ENCODE assay signal across 20 cellular contexts in the genomic region with DNA sequence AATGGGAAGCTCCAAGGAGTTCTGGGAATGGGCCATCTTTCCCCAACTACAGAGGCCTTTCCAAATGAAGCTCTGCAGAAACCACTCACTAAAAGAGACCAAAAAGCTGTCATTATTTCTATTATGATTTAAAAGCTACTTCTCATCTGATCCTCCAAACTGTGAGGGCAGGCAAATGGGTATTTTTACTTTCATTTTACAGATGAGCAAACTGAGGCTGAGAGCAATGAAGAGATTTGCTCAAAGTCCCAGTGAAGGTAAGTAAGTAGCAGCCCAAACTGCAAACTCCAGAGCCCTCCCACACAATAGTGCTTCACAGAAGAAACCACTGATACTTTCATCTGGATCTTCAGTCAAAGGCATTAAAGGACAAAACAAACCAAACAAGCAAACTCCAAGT. TPM values are rescaled to one million over a fixed set of nuclear protein-coding genes. Genes with fewer than 3 reads are reported as not detected.
DNase-seq lines count a peak whose midpoint lies in the region; ATAC-seq and TF ChIP-seq lines count a peak whose summit lies in the region.
"Had no signal": no experiment of that assay in that cellular context is flagged by ENCODE, and none has a peak within 500 bp of the region (broad histone marks: within the 10 kb centered on the region; RNA-seq: fewer than 3 reads in every experiment).

No MANE protein-coding gene starts in this region.

- TF ChIP-seq EP300 in SK-N-SH (IDR thresholded peaks at IDR 0.05; ENCODE audit: borderline replicate concordance in 1 of 2, low read depth in 1 of 2, low read length in 1 of 2) = no peak

- no peaks in the 10 kb centered on the region for H3K9me2 ChIP-seq in OCI-LY1 (ENCODE audit: low read depth, low read length)
- H3K9me2 ChIP-seq in SK-N-SH = no peaks in the 10 kb centered on the region

- no peak overlapping the region for H3K4me3 ChIP-seq in CD8-positive, alpha-beta memory T cell (ENCODE audit: low read length)
- no peak overlapping the region for H3K4me3 ChIP-seq in OCI-LY1 (ENCODE audit: low read depth, low read length, poor library complexity, severe bottlenecking)
- no peak overlapping the region for H3K4me3 ChIP-seq in SK-N-SH (ENCODE audit: low read depth in 2 of 2, low read length in 1 of 2)
- H3K4me3 ChIP-seq: SJCRH30 had no signal

- DNase-seq in T-helper 1 cell (no peak), immature natural killer cell (no peak), caudate nucleus (lab: John Stamatoyannopoulos, UW) (no peak), SK-N-SH (no peak)
- DNase-seq in CD8-positive, alpha-beta memory T cell = no peak
- DNase-seq: C1 segment of cervical spinal cord, DMS79, GOT3, Kasumi-1, NCI-H1417, NCI-H2029, NCI-H510A treated with DMSO at 0.1 percent for 48 hours, OCI-M1, RPMI8226, SJCRH30 had no signal

- peak overlapping the region; percentile 41 for H3K27ac Mint-ChIP-seq in T-helper 1 cell treated with Interleukin-12 subunit alpha and Interleukin-12 subunit beta and Interleukin-4 antibody, amounts not matched to agents 30 μg/mL and 1 μg/mL, for 36 hours
- H3K27ac Mint-ChIP-seq in CD8-positive, alpha-beta memory T cell = peak overlapping the region; percentile 93 to 99 (median 97)
- H3K27ac Mint-ChIP-seq in immature natural killer cell = peak overlapping the region; percentile 57 to 99 (median 92)

- H3K36me3 ChIP-seq in CD8-positive, alpha-beta memory T cell (ENCODE audit: insufficient read depth, low read length) = no peaks in the 10 kb centered on the region
- no peaks in the 10 kb centered on the region for H3K36me3 ChIP-seq in OCI-LY1 (ENCODE audit: insufficient read depth, low read length)
- no peaks in the 10 kb centered on the region for H3K36me3 ChIP-seq in SK-N-SH (replicated peaks in 1 of 2; ENCODE audit: control insufficient read depth in 1 of 2, insufficient read depth in 2 of 2, low read length in 1 of 2)
- H3K36me3 ChIP-seq: SJCRH30 had no signal

- TF ChIP-seq RAD21 in SK-N-SH (IDR thresholded peaks at IDR 0.05; ENCODE audit: low read length) = no peak

- ATAC-seq in HG03108 (IDR thresholded peaks at IDR 0.05; ENCODE audit: unreplicated experiment) = no peak

- peaks cover 2% of the 10 kb centered on the region for H3K36me3 Mint-ChIP-seq in T-helper 1 cell treated with Interleukin-12 subunit alpha and Interleukin-12 subunit beta and Interleukin-4 antibody, amounts not matched to agents 30 μg/mL and 1 μg/mL, for 36 hours (ENCODE audit: low read depth)
- H3K36me3 Mint-ChIP-seq in CD8-positive, alpha-beta memory T cell = no peaks in the 10 kb centered on the region
- H3K36me3 Mint-ChIP-seq in immature natural killer cell = no peaks in the 10 kb centered on the region

- H4K20me1 ChIP-seq in OCI-LY1 (ENCODE audit: insufficient read depth, low read length) = no peaks in the 10 kb centered on the region
- H4K20me1 ChIP-seq in SK-N-SH (ENCODE audit: insufficient read depth) = no peaks in the 10 kb centered on the region

- H3K27ac ChIP-seq in CD8-positive, alpha-beta memory T cell (ENCODE audit: low read depth, low read length) = no peak overlapping the region
- H3K27ac ChIP-seq in OCI-LY1 (ENCODE audit: low read depth, low read length, poor library complexity, severe bottlenecking) = peak overlapping the region; percentile 88
- H3K27ac ChIP-seq in caudate nucleus (ENCODE audit: low read depth, low read length) = no peak overlapping the region
- no peak overlapping the region for H3K27ac ChIP-seq in SK-N-SH (ENCODE audit: low read depth in 2 of 2, low read length in 1 of 2)
- H3K27ac ChIP-seq: 22Rv1, SJCRH30 had no signal

- H2AFZ ChIP-seq in OCI-LY1 (ENCODE audit: low read length) (no peak overlapping the region), SK-N-SH (ENCODE audit: low read depth) (no peak overlapping the region)

- peaks cover 53% of the 10 kb centered on the region for H3K4me1 Mint-ChIP-seq in T-helper 1 cell treated with Interleukin-12 subunit alpha and Interleukin-12 subunit beta and Interleukin-4 antibody, amounts not matched to agents 30 μg/mL and 1 μg/mL, for 36 hours (ENCODE audit: low read depth)
- peaks cover 76 to 95% (median 85%) of the 10 kb centered on the region in 3 donors for H3K4me1 Mint-ChIP-seq in CD8-positive, alpha-beta memory T cell
- H3K4me1 Mint-ChIP-seq in immature natural killer cell = peaks cover 94 to 100% of the 10 kb centered on the region in 2 donors

- H3K9me3 Mint-ChIP-seq in T-helper 1 cell treated with Interleukin-12 subunit alpha and Interleukin-12 subunit beta and Interleukin-4 antibody, amounts not matched to agents 30 μg/mL and 1 μg/mL, for 36 hours = no peaks in the 10 kb centered on the region
- peaks cover 0 to 2% (median 0%) of the 10 kb centered on the region in 5 donors for H3K9me3 Mint-ChIP-seq in CD8-positive, alpha-beta memory T cell
- H3K9me3 Mint-ChIP-seq in immature natural killer cell = no peaks in the 10 kb centered on the region

- POLR2A ChIA-PET in CD8-positive, alpha-beta memory T cell (lab: Charles Lee) = no interaction called here
- POLR2A ChIA-PET in SK-N-SH (lab: Yijun Ruan, JAX) = no interaction called here

- peaks cover 4% of the 10 kb centered on the region for H3K27me3 Mint-ChIP-seq in T-helper 1 cell treated with Interleukin-12 subunit alpha and Interleukin-12 subunit beta and Interleukin-4 antibody, amounts not matched to agents 30 μg/mL and 1 μg/mL, for 36 hours (ENCODE audit: low read depth)
- peaks cover 0 to 3% of the 10 kb centered on the region in 2 donors for H3K27me3 Mint-ChIP-seq in CD8-positive, alpha-beta memory T cell
- peaks cover 19 to 40% (median 38%) of the 10 kb centered on the region in 3 donors for H3K27me3 Mint-ChIP-seq in immature natural killer cell (ENCODE audit: low read depth in 3 of 3)

- H3K4me3 Mint-ChIP-seq in T-helper 1 cell treated with Interleukin-12 subunit alpha and Interleukin-12 subunit beta and Interleukin-4 antibody, amounts not matched to agents 30 μg/mL and 1 μg/mL, for 36 hours = no peak overlapping the region
- H3K4me3 Mint-ChIP-seq in CD8-positive, alpha-beta memory T cell = peak overlapping the region in 2 of 7 donors; percentile 44 to 71
- H3K4me3 Mint-ChIP-seq in immature natural killer cell = peak overlapping the region in 2 of 5 donors; percentile 36 to 41

- H3K79me2 ChIP-seq in OCI-LY1 (ENCODE audit: insufficient read depth, low read length) (no peaks in the 10 kb centered on the region), SK-N-SH (ENCODE audit: insufficient read depth) (no peaks in the 10 kb centered on the region)

- no peaks in the 10 kb centered on the region for H3K27me3 ChIP-seq in CD8-positive, alpha-beta memory T cell (ENCODE audit: insufficient read depth, low read length, poor library complexity, severe bottlenecking)
- H3K27me3 ChIP-seq in OCI-LY1 (ENCODE audit: insufficient read depth, low read length) (no peaks in the 10 kb centered on the region), SK-N-SH (ENCODE audit: insufficient read depth) (no peaks in the 10 kb centered on the region)
- H3K27me3 ChIP-seq: SJCRH30 had no signal

- H3K9me3 ChIP-seq in CD8-positive, alpha-beta memory T cell (ENCODE audit: low read length) = no peaks in the 10 kb centered on the region
- H3K9me3 ChIP-seq in OCI-LY1 (ENCODE audit: low read length) (no peaks in the 10 kb centered on the region), SK-N-SH (no peaks in the 10 kb centered on the region)
- H3K9me3 ChIP-seq: SJCRH30 had no signal

- H3F3A ChIP-seq in OCI-LY1 (ENCODE audit: insufficient read depth, low read length) = 0 out of 2 replicates have a peak, but pooled peaks cover 3% of the 10 kb centered on the region
- no peaks in the 10 kb centered on the region for H3F3A ChIP-seq in SK-N-SH (replicated peaks; ENCODE audit: insufficient read depth)

- peaks cover 77% of the 10 kb centered on the region for H3K4me1 ChIP-seq in CD8-positive, alpha-beta memory T cell (ENCODE audit: insufficient read depth, low read length)
- H3K4me1 ChIP-seq in OCI-LY1 (ENCODE audit: insufficient read depth, low read length, severe bottlenecking) (peaks cover 88% of the 10 kb centered on the region), SK-N-SH (ENCODE audit: control insufficient read depth in 1 of 2, insufficient read depth in 2 of 2, low read depth in 1 of 2, low read length in 1 of 2) (peaks cover 6 to 11% of the 10 kb centered on the region in 2 experiments; a peak in 1 of 4 replicates)

- CTCF ChIA-PET in CD8-positive, alpha-beta memory T cell (lab: Charles Lee) = interaction anchor here (0.6 to 0.7 kb wide), 2 partner anchors 180 to 182 kb away, joined by 3 to 4 read pairs; no protein-coding TSS in a partner anchor
- CTCF ChIA-PET in SK-N-SH (lab: Yijun Ruan, JAX) = interaction anchor here (1.1 to 3.4 kb wide), 5 partner anchors 9 to 182 kb away, joined by 3 to 31 read pairs (median 5); no protein-coding TSS in a partner anchor

- H3K9ac ChIP-seq in OCI-LY1 (ENCODE audit: low read length) (no peak overlapping the region; the same call in 1 of the 2 replicates), SK-N-SH (no peak overlapping the region)

- peak overlapping the region; percentile 62; the same call in 1 of the 2 replicates for H3K4me2 ChIP-seq in OCI-LY1 (ENCODE audit: low read length)
- no peak overlapping the region for H3K4me2 ChIP-seq in SK-N-SH

- TF ChIP-seq CTCF in OCI-LY1 (IDR thresholded peaks at IDR 0.05; ENCODE audit: low read length) = no peak
- no peak for TF ChIP-seq CTCF in SK-N-SH (IDR thresholded peaks at IDR 0.05)

TF ChIP-seq in SK-N-SH, 30 proteins besides CTCF, POLR2A, EP300 and RAD21:
- TF ChIP-seq RFX5 (IDR thresholded peaks at IDR 0.05; ENCODE audit: low read length) (no peak), FOXM1 (IDR thresholded peaks at IDR 0.05; ENCODE audit: low read depth) (no peak)

RNA-seq across cellular contexts. Expression of gene RSPH14, which starts 1.4 kb away (rescaled TPM):
- total RNA-seq in CD8-positive, alpha-beta memory T cell = not detected
- polyA plus RNA-seq in CD8-positive, alpha-beta memory T cell = 0.94 TPM
- polyA plus RNA-seq in immature natural killer cell (under 1 TPM in 2 of 3 donors, not detected in 1; 0.26 to 0.66 TPM), SK-N-SH (2012; rRNA removed) (1.7 and 1.8 TPM in 2 replicates)
- polyA plus RNA-seq in SK-N-SH (2012; cell fraction: cytosol; rRNA removed) = 1.4 and 1.5 TPM in 2 replicates
- polyA plus RNA-seq in SK-N-SH (2012; cell fraction: nucleus; rRNA removed) = 2.0 and 2.4 TPM in 2 replicates
- total RNA-seq: G401, SJCRH30 had no signal

RNA-seq across cellular contexts. Expression of gene RAB36, which starts 4.9 kb away (rescaled TPM):
- total RNA-seq in CD8-positive, alpha-beta memory T cell = 1 to 10 TPM in 1 of 2 experiments, under 1 TPM in 1; 0.93 to 1.5 TPM
- 1.5 TPM for polyA plus RNA-seq in CD8-positive, alpha-beta memory T cell
- polyA plus RNA-seq in immature natural killer cell (1 to 10 TPM in 2 of 3 donors, not detected in 1; 1.8 to 3.7 TPM), SK-N-SH (2012; rRNA removed) (6.6 and 6.8 TPM in 2 replicates)
- polyA plus RNA-seq in SK-N-SH (2012; cell fraction: cytosol; rRNA removed) = 3.5 and 5.0 TPM in 2 replicates
- 10.6 TPM in 2 replicates for polyA plus RNA-seq in SK-N-SH (2012; cell fraction: nucleus; rRNA removed)
- total RNA-seq: SJCRH30 had no signal

RNA-seq across cellular contexts. Expression of gene BCR, which starts 39.9 kb away (rescaled TPM):
- total RNA-seq in CD8-positive, alpha-beta memory T cell = 10 to 100 TPM; 33.2 to 34.7 TPM
- 18.4 TPM for polyA plus RNA-seq in CD8-positive, alpha-beta memory T cell
- 10 to 100 TPM in 1 of 3 donors, 1 to 10 TPM in 2; 4.1 to 12.5 (median 5.6) TPM for polyA plus RNA-seq in immature natural killer cell
- 27.0 and 50.9 TPM in 2 replicates for polyA plus RNA-seq in SK-N-SH (2012; rRNA removed)
- 20.3 and 29.6 TPM in 2 replicates for polyA plus RNA-seq in SK-N-SH (2012; cell fraction: cytosol; rRNA removed)
- polyA plus RNA-seq in SK-N-SH (2012; cell fraction: nucleus; rRNA removed) = 51.6 and 84.8 TPM in 2 replicates

Comparison
In these comparisons a context has a peak if more than half of its experiments do, and no peak if none do; other contexts are left out.
1. H3K27ac Mint-ChIP-seq: peak in every context shown above with its lines; median percentile 97 in CD8-positive, alpha-beta memory T cell; 92 in immature natural killer cell; 41 in T-helper 1 cell treated with Interleukin-12 subunit alpha and Interleukin-12 subunit beta and Interleukin-4 antibody, amounts not matched to agents 30 μg/mL and 1 μg/mL, for 36 hours.